In genomic region chr11:72735495-72736027, GRCh38 we compare ENCODE assay signal across 1 cellular context.
A peak's percentile ranks its signal among the peaks of the same experiment; 100 is the strongest.
TF ChIP-seq lines count a peak whose summit lies in the region.

No MANE protein-coding gene starts in this region.

TF ChIP-seq in K562, 482 proteins besides CTCF, POLR2A, EP300 and RAD21 (continued from another document and continues in another):
- TF ChIP-seq, protein P1, sequence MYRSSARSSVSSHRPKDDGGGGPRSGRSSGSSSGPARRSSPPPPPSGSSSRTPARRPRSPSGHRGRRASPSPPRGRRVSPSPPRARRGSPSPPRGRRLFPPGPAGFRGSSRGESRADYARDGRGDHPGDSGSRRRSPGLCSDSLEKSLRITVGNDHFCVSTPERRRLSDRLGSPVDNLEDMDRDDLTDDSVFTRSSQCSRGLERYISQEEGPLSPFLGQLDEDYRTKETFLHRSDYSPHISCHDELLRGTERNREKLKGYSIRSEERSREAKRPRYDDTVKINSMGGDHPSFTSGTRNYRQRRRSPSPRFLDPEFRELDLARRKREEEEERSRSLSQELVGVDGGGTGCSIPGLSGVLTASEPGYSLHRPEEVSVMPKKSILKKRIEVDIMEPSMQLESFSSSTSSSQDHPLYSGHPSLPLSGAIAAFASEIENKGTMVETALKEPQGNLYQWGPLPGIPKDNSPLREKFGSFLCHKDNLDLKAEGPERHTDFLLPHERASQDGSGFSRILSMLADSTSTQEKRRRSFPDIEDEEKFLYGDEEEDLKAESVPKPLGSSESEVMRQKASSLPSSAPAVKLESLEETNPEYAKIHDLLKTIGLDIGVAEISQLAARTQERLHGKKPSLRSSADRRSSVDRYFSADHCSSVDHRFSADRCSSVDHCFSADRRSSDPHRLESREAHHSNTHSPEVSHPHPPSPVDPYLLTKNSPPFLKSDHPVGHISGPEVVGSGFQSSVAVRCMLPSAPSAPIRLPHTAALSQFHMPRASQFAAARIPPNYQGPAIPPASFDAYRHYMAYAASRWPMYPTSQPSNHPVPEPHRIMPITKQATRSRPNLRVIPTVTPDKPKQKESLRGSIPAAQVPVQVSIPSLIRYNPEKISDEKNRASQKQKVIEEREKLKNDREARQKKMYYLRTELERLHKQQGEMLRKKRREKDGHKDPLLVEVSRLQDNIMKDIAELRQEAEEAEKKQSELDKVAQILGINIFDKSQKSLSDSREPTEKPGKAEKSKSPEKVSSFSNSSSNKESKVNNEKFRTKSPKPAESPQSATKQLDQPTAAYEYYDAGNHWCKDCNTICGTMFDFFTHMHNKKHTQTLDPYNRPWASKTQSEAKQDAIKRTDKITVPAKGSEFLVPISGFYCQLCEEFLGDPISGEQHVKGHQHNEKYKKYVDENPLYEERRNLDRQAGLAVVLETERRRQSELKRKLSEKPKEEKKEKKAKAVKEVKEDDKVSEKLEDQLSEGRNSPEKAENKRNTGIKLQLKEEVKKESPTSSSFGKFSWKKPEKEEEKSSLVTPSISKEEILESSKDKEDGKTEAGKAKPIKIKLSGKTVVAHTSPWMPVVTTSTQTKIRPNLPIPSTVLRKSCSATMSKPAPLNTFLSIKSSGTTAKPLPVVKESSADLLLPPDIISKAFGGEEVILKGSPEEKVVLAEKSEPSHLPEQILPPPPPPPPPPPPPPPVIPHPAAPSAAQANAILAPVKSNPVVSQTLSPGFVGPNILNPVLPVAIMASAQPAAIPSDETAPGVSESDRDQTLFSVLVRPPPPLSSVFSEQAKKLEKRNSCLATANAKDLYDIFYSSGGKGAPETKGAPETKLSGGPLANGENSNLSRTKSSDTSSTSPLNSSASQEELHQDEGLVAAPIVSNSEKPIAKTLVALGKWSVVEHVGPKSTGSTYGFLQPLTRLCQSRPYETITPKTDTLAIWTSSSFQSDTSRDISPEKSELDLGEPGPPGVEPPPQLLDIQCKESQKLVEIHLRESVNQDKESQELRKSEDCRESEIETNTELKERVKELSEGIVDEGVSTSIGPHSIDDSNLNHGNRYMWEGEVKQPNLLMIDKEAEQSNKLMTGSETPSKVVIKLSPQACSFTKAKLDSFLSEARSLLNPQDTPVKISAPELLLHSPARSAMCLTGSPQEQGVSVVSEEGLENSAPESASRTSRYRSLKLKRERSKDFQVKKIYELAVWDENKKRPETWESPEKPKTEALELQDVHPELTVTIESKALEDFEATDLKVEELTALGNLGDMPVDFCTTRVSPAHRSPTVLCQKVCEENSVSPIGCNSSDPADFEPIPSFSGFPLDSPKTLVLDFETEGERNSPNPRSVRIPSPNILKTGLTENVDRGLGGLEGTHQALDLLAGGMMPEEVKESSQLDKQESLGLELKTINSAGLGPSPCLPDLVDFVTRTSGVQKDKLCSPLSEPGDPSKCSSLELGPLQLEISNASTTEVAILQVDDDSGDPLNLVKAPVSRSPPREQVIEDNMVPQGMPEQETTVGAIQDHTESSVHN (IDR thresholded peaks at IDR 0.05; ENCODE audit: borderline replicate concordance in 1 of 2, low read depth in 1 of 2), result no peak
- peak in 1 of 2 experiments; percentile 42; a peak in 1 of 4 replicates for TF ChIP-seq HDAC1 (IDR thresholded peaks at IDR 0.05)
- no peak for TF ChIP-seq THRAP3 (IDR thresholded peaks at IDR 0.05; ENCODE audit: borderline replicate concordance)
- peak; percentile 33 for TF ChIP-seq PRDM10 (IDR thresholded peaks at IDR 0.05; ENCODE audit: partially characterized antibody)
- TF ChIP-seq POU5F1 (IDR thresholded peaks at IDR 0.05; ENCODE audit: borderline replicate concordance, low read depth, low read length, partially characterized antibody), result no peak
- TF ChIP-seq DPF2 (IDR thresholded peaks at IDR 0.05), result peak; percentile 61
- TF ChIP-seq HMGXB4 (CRISPR knock-in tag; IDR thresholded peaks at IDR 0.05), result no peak
- no peak for TF ChIP-seq ZNF274 (IDR thresholded peaks at IDR 0.05; ENCODE audit: borderline replicate concordance, low read depth, low read length)
- no peak for TF ChIP-seq HDAC6 (IDR thresholded peaks at IDR 0.05; ENCODE audit: low read depth, low read length)
- no peak for TF ChIP-seq ZC3H4 (CRISPR knock-in tag; IDR thresholded peaks at IDR 0.05; ENCODE audit: borderline replicate concordance)
- TF ChIP-seq, protein P2, sequence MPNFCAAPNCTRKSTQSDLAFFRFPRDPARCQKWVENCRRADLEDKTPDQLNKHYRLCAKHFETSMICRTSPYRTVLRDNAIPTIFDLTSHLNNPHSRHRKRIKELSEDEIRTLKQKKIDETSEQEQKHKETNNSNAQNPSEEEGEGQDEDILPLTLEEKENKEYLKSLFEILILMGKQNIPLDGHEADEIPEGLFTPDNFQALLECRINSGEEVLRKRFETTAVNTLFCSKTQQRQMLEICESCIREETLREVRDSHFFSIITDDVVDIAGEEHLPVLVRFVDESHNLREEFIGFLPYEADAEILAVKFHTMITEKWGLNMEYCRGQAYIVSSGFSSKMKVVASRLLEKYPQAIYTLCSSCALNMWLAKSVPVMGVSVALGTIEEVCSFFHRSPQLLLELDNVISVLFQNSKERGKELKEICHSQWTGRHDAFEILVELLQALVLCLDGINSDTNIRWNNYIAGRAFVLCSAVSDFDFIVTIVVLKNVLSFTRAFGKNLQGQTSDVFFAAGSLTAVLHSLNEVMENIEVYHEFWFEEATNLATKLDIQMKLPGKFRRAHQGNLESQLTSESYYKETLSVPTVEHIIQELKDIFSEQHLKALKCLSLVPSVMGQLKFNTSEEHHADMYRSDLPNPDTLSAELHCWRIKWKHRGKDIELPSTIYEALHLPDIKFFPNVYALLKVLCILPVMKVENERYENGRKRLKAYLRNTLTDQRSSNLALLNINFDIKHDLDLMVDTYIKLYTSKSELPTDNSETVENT (CRISPR knock-in tag; IDR thresholded peaks at IDR 0.05), result no peak
- TF ChIP-seq ZBTB43 (CRISPR knock-in tag; IDR thresholded peaks at IDR 0.05), result no peak
- TF ChIP-seq RFX5 (IDR thresholded peaks at IDR 0.05; ENCODE audit: low read depth, low read length), result no peak
- 0 out of 2 replicates have a peak, but pooled peaks have one; percentile 50 for TF ChIP-seq ZNF175 (CRISPR knock-in tag; IDR thresholded peaks at IDR 0.05; ENCODE audit: low read depth)
- TF ChIP-seq NFYB (IDR thresholded peaks at IDR 0.05; ENCODE audit: extremely low read depth, insufficient read length), result no peak
- TF ChIP-seq MCM5 (IDR thresholded peaks at IDR 0.05; ENCODE audit: low read depth), result no peak
- no peak for TF ChIP-seq NR3C1 (CRISPR knock-in tag; IDR thresholded peaks at IDR 0.05)
- TF ChIP-seq, protein P3, sequence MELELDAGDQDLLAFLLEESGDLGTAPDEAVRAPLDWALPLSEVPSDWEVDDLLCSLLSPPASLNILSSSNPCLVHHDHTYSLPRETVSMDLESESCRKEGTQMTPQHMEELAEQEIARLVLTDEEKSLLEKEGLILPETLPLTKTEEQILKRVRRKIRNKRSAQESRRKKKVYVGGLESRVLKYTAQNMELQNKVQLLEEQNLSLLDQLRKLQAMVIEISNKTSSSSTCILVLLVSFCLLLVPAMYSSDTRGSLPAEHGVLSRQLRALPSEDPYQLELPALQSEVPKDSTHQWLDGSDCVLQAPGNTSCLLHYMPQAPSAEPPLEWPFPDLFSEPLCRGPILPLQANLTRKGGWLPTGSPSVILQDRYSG (tag; conservative IDR thresholded peaks at IDR 0.05; ENCODE audit: low read depth), result no peak
- no peak for TF ChIP-seq PTRF (tag; IDR thresholded peaks at IDR 0.05)
- TF ChIP-seq, protein P4, sequence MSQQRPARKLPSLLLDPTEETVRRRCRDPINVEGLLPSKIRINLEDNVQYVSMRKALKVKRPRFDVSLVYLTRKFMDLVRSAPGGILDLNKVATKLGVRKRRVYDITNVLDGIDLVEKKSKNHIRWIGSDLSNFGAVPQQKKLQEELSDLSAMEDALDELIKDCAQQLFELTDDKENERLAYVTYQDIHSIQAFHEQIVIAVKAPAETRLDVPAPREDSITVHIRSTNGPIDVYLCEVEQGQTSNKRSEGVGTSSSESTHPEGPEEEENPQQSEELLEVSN (IDR thresholded peaks at IDR 0.05; ENCODE audit: borderline replicate concordance in 1 of 2, extremely low read depth in 1 of 2, insufficient read depth in 1 of 2, insufficient read length in 1 of 2, low read depth in 1 of 2, low read length in 1 of 2, poor library complexity in 1 of 2, severe bottlenecking in 1 of 2), result no peak
- no peak for TF ChIP-seq ATF1 (CRISPR knock-in tag; IDR thresholded peaks at IDR 0.05)
- TF ChIP-seq ATF1 (tag; IDR thresholded peaks at IDR 0.05), result 0 out of 2 replicates have a peak, but pooled peaks have one; percentile 10
- TF ChIP-seq HOXB6 (CRISPR knock-in tag; IDR thresholded peaks at IDR 0.05; ENCODE audit: borderline replicate concordance), result no peak
- TF ChIP-seq NUFIP1 (IDR thresholded peaks at IDR 0.05; ENCODE audit: partially characterized antibody), result no peak
- peak; percentile 51; the same call in 1 of the 2 replicates for TF ChIP-seq SMARCA4 (IDR thresholded peaks at IDR 0.05)
- TF ChIP-seq NR2C1 (IDR thresholded peaks at IDR 0.05), result no peak
- 0 out of 2 replicates have a peak, but pooled peaks have one; percentile 32 for TF ChIP-seq NR2C1 (tag; IDR thresholded peaks at IDR 0.05)
- no peak for TF ChIP-seq CSDE1 (IDR thresholded peaks at IDR 0.05)
- TF ChIP-seq EP400 (IDR thresholded peaks at IDR 0.05), result no peak
- no peak for TF ChIP-seq ZNF436 (CRISPR knock-in tag; IDR thresholded peaks at IDR 0.05)
- TF ChIP-seq, protein P5, sequence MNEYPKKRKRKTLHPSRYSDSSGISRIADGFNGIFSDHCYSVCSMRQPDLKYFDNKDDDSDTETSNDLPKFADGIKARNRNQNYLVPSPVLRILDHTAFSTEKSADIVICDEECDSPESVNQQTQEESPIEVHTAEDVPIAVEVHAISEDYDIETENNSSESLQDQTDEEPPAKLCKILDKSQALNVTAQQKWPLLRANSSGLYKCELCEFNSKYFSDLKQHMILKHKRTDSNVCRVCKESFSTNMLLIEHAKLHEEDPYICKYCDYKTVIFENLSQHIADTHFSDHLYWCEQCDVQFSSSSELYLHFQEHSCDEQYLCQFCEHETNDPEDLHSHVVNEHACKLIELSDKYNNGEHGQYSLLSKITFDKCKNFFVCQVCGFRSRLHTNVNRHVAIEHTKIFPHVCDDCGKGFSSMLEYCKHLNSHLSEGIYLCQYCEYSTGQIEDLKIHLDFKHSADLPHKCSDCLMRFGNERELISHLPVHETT (CRISPR knock-in tag; conservative IDR thresholded peaks at IDR 0.05 in 1 of 2, IDR thresholded peaks at IDR 0.05 in 1 of 2), result peak in 1 of 2 experiments; percentile 62; a peak in 1 of 4 replicates
- TF ChIP-seq ZNF644 (tag; IDR thresholded peaks at IDR 0.05; ENCODE audit: low read depth), result peak; percentile 55; the same call in 1 of the 2 replicates
- TF ChIP-seq PKNOX1 (IDR thresholded peaks at IDR 0.05), result peak; percentile 86
- no peak for TF ChIP-seq ZNF764 (CRISPR knock-in tag; IDR thresholded peaks at IDR 0.05; ENCODE audit: low read depth)
- TF ChIP-seq MAFG (tag; conservative IDR thresholded peaks at IDR 0.05), result peak; percentile 43; the same call in 1 of the 2 replicates
- peak; percentile 74 for TF ChIP-seq ARID1B (IDR thresholded peaks at IDR 0.05)
